Comparison of ENCODE assay signal across 11 cellular contexts in genomic region chr2:173598525-173598924, GRCh38.
"Had no signal": no experiment of that assay in that cellular context is flagged by ENCODE, and none has a peak within 500 bp of the region (broad histone marks: within the 10 kb centered on the region; RNA-seq: fewer than 3 reads in every experiment).

No MANE protein-coding gene starts in this region.

- H3K4me3 ChIP-seq: GM23248, GM23338, HAP-1 had no signal

- H3K27ac ChIP-seq: GM23248 had no signal

- ATAC-seq: GM23338, HCT116 had no signal

- H2AFZ ChIP-seq: GM23248, GM23338 had no signal

- DNase-seq: GM23248, GOT3, H7, H9, HCEC 1CT, HFFc6 had no signal

- FAIRE-seq: H1, H54 had no signal

- H3K9ac ChIP-seq: GM23248 had no signal

- H3K4me2 ChIP-seq: GM23338 had no signal

- H3K4me1 ChIP-seq: HAP-1 had no signal
